1 cellular context compared by ENCODE assay signal in genomic region chr1:157542676-157543075, GRCh38.
TF ChIP-seq lines count a peak whose summit lies in the region.

No MANE protein-coding gene starts in this region.

TF ChIP-seq in WTC11, 78 proteins besides CTCF, POLR2A, EP300 and RAD21 (continued from another document):
- TF ChIP-seq, protein P1, sequence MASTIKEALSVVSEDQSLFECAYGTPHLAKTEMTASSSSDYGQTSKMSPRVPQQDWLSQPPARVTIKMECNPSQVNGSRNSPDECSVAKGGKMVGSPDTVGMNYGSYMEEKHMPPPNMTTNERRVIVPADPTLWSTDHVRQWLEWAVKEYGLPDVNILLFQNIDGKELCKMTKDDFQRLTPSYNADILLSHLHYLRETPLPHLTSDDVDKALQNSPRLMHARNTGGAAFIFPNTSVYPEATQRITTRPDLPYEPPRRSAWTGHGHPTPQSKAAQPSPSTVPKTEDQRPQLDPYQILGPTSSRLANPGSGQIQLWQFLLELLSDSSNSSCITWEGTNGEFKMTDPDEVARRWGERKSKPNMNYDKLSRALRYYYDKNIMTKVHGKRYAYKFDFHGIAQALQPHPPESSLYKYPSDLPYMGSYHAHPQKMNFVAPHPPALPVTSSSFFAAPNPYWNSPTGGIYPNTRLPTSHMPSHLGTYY (CRISPR knock-in tag; IDR thresholded peaks at IDR 0.05) = no peak
- TF ChIP-seq MLX (CRISPR knock-in tag; IDR thresholded peaks at IDR 0.05) (no peak), E2F1 (CRISPR knock-in tag; IDR thresholded peaks at IDR 0.05) (no peak), IRF2 (CRISPR knock-in tag; IDR thresholded peaks at IDR 0.05; ENCODE audit: borderline replicate concordance, low read depth) (no peak)
